23 cellular contexts compared by ENCODE assay signal in the genomic region with DNA sequence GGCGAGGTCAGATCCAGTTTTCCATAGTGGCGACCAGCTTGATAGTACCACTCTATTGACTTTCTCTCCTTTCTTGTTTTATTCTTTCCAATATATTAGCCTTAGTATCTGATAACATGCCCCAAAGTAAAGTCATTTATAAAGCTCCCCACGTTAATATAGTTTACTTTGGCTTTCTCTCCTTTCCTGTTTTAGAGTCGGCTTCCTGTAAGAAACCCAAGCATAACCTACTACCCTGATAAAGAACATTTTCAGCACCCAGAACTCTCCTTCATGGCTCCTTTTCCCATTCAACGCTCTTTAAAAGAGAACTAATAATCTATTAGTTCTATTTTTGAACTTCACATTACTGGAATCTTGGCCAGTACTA. TPM values are rescaled to one million over a fixed set of nuclear protein-coding genes. Genes with fewer than 3 reads are reported as not detected.
"Had no signal": no experiment of that assay in that cellular context is flagged by ENCODE, and none has a peak within 500 bp of the region (broad histone marks: within the 10 kb centered on the region; RNA-seq: fewer than 3 reads in every experiment).

No MANE protein-coding gene starts in this region.

- H3K27ac Mint-ChIP-seq: activated CD8-positive, alpha-beta T cell treated with anti-CD3 and anti-CD28 coated beads, Interleukin-2, amount 10 ng/mL, durations not matched to agents 7 days and 5 days; activated naive CD4-positive, alpha-beta T cell treated with anti-CD3 and anti-CD28 coated beads, Interleukin-2, amount 50 U/mL, for 24 hours; T-helper 2 cell treated with Interferon-gamma antibody and Interleukin-4, amounts not matched to agents 5 μg/mL and 100 μg/mL, for 36 hours had no signal

- H3K27ac ChIP-seq: ascending aorta, body of pancreas, SJCRH30 had no signal

- H3K36me3 ChIP-seq: ascending aorta, SJCRH30 had no signal

- H3K27me3 ChIP-seq: ascending aorta, body of pancreas, SJCRH30 had no signal

- DNase-seq: activated CD4-positive, alpha-beta T cell treated with anti-CD3 and anti-CD28 coated beads, Interleukin-2, amount 50 U/mL, for 4 hours; activated CD4-positive, CD25-positive, alpha-beta regulatory T cell treated with anti-CD3 and anti-CD28 coated beads, Interleukin-2, amount 50 U/mL, for 72 hours; activated CD8-positive, alpha-beta memory T cell treated with anti-CD3 and anti-CD28 coated beads, Interleukin-2, amount 50 U/mL, for 48 hours; activated effector memory CD4-positive, alpha-beta T cell treated with Interleukin-2 at 50 U/mL for 16 hours; activated naive CD4-positive, alpha-beta T cell; activated T-cell treated with anti-CD3 and anti-CD28 coated beads, Interleukin-2, amount 50 U/mL, for 1 hour; NCI-H1092; NCI-H2107 had no signal

- H3K9me3 Mint-ChIP-seq: activated naive CD4-positive, alpha-beta T cell treated with anti-CD3 and anti-CD28 coated beads, Interleukin-2, amount 50 U/mL, for 24 hours; central memory CD8-positive, alpha-beta T cell; T-helper 2 cell treated with Interferon-gamma antibody and Interleukin-4, amounts not matched to agents 5 μg/mL and 100 μg/mL, for 36 hours had no signal

- H3K9ac ChIP-seq: SK-N-SH had no signal

- H3K4me3 ChIP-seq: ascending aorta, body of pancreas, K562, SJCRH30 had no signal

- H3K4me2 ChIP-seq: SK-N-SH had no signal

- H3K4me1 ChIP-seq: ascending aorta, body of pancreas, SJCRH30 had no signal

- FAIRE-seq: bronchial epithelial cell had no signal

- H3K4me3 Mint-ChIP-seq: activated CD8-positive, alpha-beta T cell treated with anti-CD3 and anti-CD28 coated beads, Interleukin-2, amount 10 ng/mL, durations not matched to agents 7 days and 5 days; activated naive CD4-positive, alpha-beta T cell treated with anti-CD3 and anti-CD28 coated beads, Interleukin-2, amount 50 U/mL, for 24 hours; central memory CD8-positive, alpha-beta T cell; T-helper 2 cell treated with Interferon-gamma antibody and Interleukin-4, amounts not matched to agents 5 μg/mL and 100 μg/mL, for 36 hours had no signal

- ATAC-seq: Right ventricle myocardium inferior had no signal

- H3K9me3 ChIP-seq: ascending aorta, body of pancreas, SJCRH30, SK-N-SH had no signal

RNA-seq across cellular contexts. Expression of a gene that starts 23.7 kb away (rescaled TPM):
- total RNA-seq: activated CD8-positive, alpha-beta T cell treated with anti-CD3 and anti-CD28 coated beads, Interleukin-2, amount 10 ng/mL, durations not matched to agents 7 days and 5 days; ascending aorta; K562; SJCRH30; T-helper 1 cell treated with Interleukin-12 subunit alpha and Interleukin-12 subunit beta and Interleukin-4 antibody, amounts not matched to agents 30 ng/mL and 1 ng/mL, for 36 hours had no signal
- polyA plus RNA-seq: SK-N-SH had no signal

RNA-seq across cellular contexts. Expression of a gene that starts 49.8 kb away (rescaled TPM):
- total RNA-seq: ascending aorta, body of pancreas, bronchial epithelial cell, K562, LHCN-M2, MCF 10A, NCI-H460, Right ventricle myocardium inferior, SJCRH30 had no signal
- polyA plus RNA-seq: K562, SK-N-SH had no signal
